19 cellular contexts compared by ENCODE assay signal in genomic region chr9:3903273-3903672, GRCh38.
DNase-seq lines count a peak whose midpoint lies in the region; TF ChIP-seq lines count a peak whose summit lies in the region.
"Had no signal": no experiment of that assay in that cellular context is flagged by ENCODE, and none has a peak within 500 bp of the region (broad histone marks: within the 10 kb centered on the region; RNA-seq: fewer than 3 reads in every experiment).

No MANE protein-coding gene starts in this region.

- H3K4me1 Mint-ChIP-seq in chondrocyte (ENCODE audit: low read depth): peaks cover 33% of the 10 kb centered on the region
- peaks cover 9% of the 10 kb centered on the region for H3K4me1 Mint-ChIP-seq in neural crest cell

- H3K27ac ChIP-seq in ovary: no peak overlapping the region

- peaks cover 9% of the 10 kb centered on the region for H3K36me3 Mint-ChIP-seq in chondrocyte (ENCODE audit: low read depth)
- no peaks in the 10 kb centered on the region for H3K36me3 Mint-ChIP-seq in neural crest cell (ENCODE audit: low read depth)

- H3K4me3 Mint-ChIP-seq in chondrocyte (ENCODE audit: unreplicated experiment) (no peak overlapping the region), neural crest cell (no peak overlapping the region)
- H3K4me3 Mint-ChIP-seq: activated B cell treated with CpG ODN at 0.5 μM for 24 hours; activated naive CD8-positive, alpha-beta T cell; H9 had no signal

- no peaks in the 10 kb centered on the region for H3K9me3 ChIP-seq in ovary

- H3K27me3 Mint-ChIP-seq in chondrocyte (ENCODE audit: low read depth) (no peaks in the 10 kb centered on the region), neural crest cell (ENCODE audit: low read depth) (no peaks in the 10 kb centered on the region)
- H3K27me3 Mint-ChIP-seq: activated naive CD8-positive, alpha-beta T cell had no signal

- no peak overlapping the region for H3K4me3 ChIP-seq in ovary
- H3K4me3 ChIP-seq: GM12878 had no signal

- H3K27me3 ChIP-seq in ovary: no peaks in the 10 kb centered on the region

- TF ChIP-seq CTCF in chondrocyte (IDR thresholded peaks at IDR 0.05): no peak
- TF ChIP-seq CTCF in neural crest cell (conservative IDR thresholded peaks at IDR 0.05): no peak
- no peak for TF ChIP-seq CTCF in ovary (IDR thresholded peaks at IDR 0.05)

- H3K4me1 ChIP-seq in ovary (ENCODE audit: insufficient read depth): no peaks in the 10 kb centered on the region

- peaks cover 3% of the 10 kb centered on the region for H3K9me3 Mint-ChIP-seq in chondrocyte (ENCODE audit: low read depth)
- H3K9me3 Mint-ChIP-seq in neural crest cell: peaks cover 6% of the 10 kb centered on the region
- H3K9me3 Mint-ChIP-seq: activated B cell treated with CpG ODN at 0.5 μM for 24 hours, H9 had no signal

- DNase-seq in NCI-H187 (lab: John Stamatoyannopoulos, UW) (peak; percentile 11 to 21), NCI-H187 treated with DMSO at 0.1 percent for 48 hours (lab: John Stamatoyannopoulos, UW) (no peak), NCI-H2029 treated with DMSO at 0.1 percent for 48 hours (lab: John Stamatoyannopoulos, UW) (peak; percentile 9), chondrocyte (ENCODE audit: low spot score) (no peak), neural crest cell (ENCODE audit: low read depth, low spot score) (no peak), ovary (no peak), cerebellum (ENCODE audit: low spot score) (no peak)
- DNase-seq in stimulated activated CD4-positive, alpha-beta T cell treated with anti-CD3 and anti-CD28 coated beads, Interleukin-4, amount 100 ng/mL, for 24 hours: no peak
- DNase-seq: activated B cell treated with CpG ODN at 0.5 μM for 24 hours; activated CD4-positive, alpha-beta T cell treated with anti-CD3 and anti-CD28 coated beads, Interleukin-2, amount 50 U/mL, for 4 hours; aorta; H9; kidney; mammary epithelial cell; nucleus accumbens; stimulated activated CD4-positive, alpha-beta T cell treated with anti-CD3 and anti-CD28 coated beads, Interleukin-1b, Interleukin-23, amount 100 ng/mL, for 48 hours; T-helper 9 cell had no signal

- 77 to 90% (median 89%) methylated on average over 5 of the region's 5 CpGs for WGBS in ovary, 3 donors

- no peaks in the 10 kb centered on the region for H3K36me3 ChIP-seq in ovary

- TF ChIP-seq POLR2A in ovary (IDR thresholded peaks at IDR 0.05): no peak

- H3K27ac Mint-ChIP-seq in chondrocyte (ENCODE audit: unreplicated experiment): peak overlapping the region; percentile 27
- peak overlapping the region; percentile 1 for H3K27ac Mint-ChIP-seq in neural crest cell (ENCODE audit: unreplicated experiment)
- H3K27ac Mint-ChIP-seq: activated B cell treated with CpG ODN at 0.5 μM for 24 hours; activated naive CD8-positive, alpha-beta T cell; H9 had no signal

- no peak for TF ChIP-seq EP300 in ovary (IDR thresholded peaks at IDR 0.05)

- intact Hi-C loops in ovary (cut with DNase I): no loop called here

Comparison
In these comparisons a context has a peak if more than half of its experiments do, and no peak if none do; other contexts are left out.
1. DNase-seq: peak in NCI-H187 (2 of 2) and NCI-H2029 treated with DMSO at 0.1 percent for 48 hours (single experiment); none in NCI-H187 treated with DMSO at 0.1 percent for 48 hours (single experiment), chondrocyte (single experiment), neural crest cell (single experiment), ovary (0 of 5), cerebellum (single experiment) and stimulated activated CD4-positive, alpha-beta T cell treated with anti-CD3 and anti-CD28 coated beads, Interleukin-4, amount 100 ng/mL, for 24 hours (single experiment).